In genomic region chr4:2712261-2712842, GRCh38 we compare ENCODE assay signal across 9 cellular contexts. TPM values are rescaled to one million over a fixed set of nuclear protein-coding genes. Genes with fewer than 3 reads are reported as not detected.
DNase-seq lines count a peak whose midpoint lies in the region; ATAC-seq and TF ChIP-seq lines count a peak whose summit lies in the region.
"Had no signal": no experiment of that assay in that cellular context is flagged by ENCODE, and none has a peak within 500 bp of the region (broad histone marks: within the 10 kb centered on the region; RNA-seq: fewer than 3 reads in every experiment).

No MANE protein-coding gene starts in this region.

- no peaks in the 10 kb centered on the region for H3K9me3 ChIP-seq in T-helper 17 cell (ENCODE audit: control insufficient read depth, low read length, poor library complexity, severe bottlenecking)
- H3K9me3 ChIP-seq: ovary had no signal

- ATAC-seq in T-helper 17 cell (no peak), esophagus mucosa (no peak)

- H3K27me3 Mint-ChIP-seq in T-helper 17 cell, result no peaks in the 10 kb centered on the region
- H3K27me3 Mint-ChIP-seq in CD14-positive monocyte (ENCODE audit: low read depth in 3 of 3), result peaks cover 0 to 2% (median 0%) of the 10 kb centered on the region in 3 donors

- H3K4me3 Mint-ChIP-seq in T-helper 17 cell, result no peak overlapping the region
- no peak overlapping the region for H3K4me3 Mint-ChIP-seq in CD14-positive monocyte

- H3K4me1 Mint-ChIP-seq in T-helper 17 cell, result peaks cover 13% of the 10 kb centered on the region
- peaks cover 22% of the 10 kb centered on the region for H3K4me1 Mint-ChIP-seq in CD14-positive monocyte

- POLR2A ChIA-PET in AG04449 (lab: Yijun Ruan, JAX), result no interaction called here

- CTCF ChIA-PET in AG04449 (lab: Yijun Ruan, JAX), result no interaction called here

- H3K36me3 Mint-ChIP-seq in T-helper 17 cell (ENCODE audit: low read depth) (peaks cover 3% of the 10 kb centered on the region), CD14-positive monocyte (peaks cover 36 to 73% of the 10 kb centered on the region in 2 donors)

- H3K4me3 ChIP-seq in AG04449 (ENCODE audit: low read depth, low read length), result no peak overlapping the region
- H3K4me3 ChIP-seq: ovary had no signal

- peak overlapping the region; percentile 85 for H3K27ac Mint-ChIP-seq in T-helper 17 cell
- H3K27ac Mint-ChIP-seq in CD14-positive monocyte, result peak overlapping the region in 1 of 7 donors; percentile 46

- intact Hi-C loops in CD14-positive monocyte (cut with micrococcal nuclease), result no loop called here

- TF ChIP-seq CTCF in AG04449 (IDR thresholded peaks at IDR 0.05; ENCODE audit: insufficient read depth, low read length, missing control alignments), result peak; percentile 37
- peak; percentile 53 for TF ChIP-seq CTCF in GM12873 (IDR thresholded peaks at IDR 0.05; ENCODE audit: insufficient read depth, low read depth, low read length, missing control alignments)
- no peak for TF ChIP-seq CTCF in CD14-positive monocyte (IDR thresholded peaks at IDR 0.05)

- no peak for DNase-seq in AG04449 (ENCODE audit: low read depth, low spot score)
- DNase-seq in T-helper 17 cell, result no peak
- peak; percentile 14 for DNase-seq in iPS DF 4.7 (ENCODE audit: extremely low read depth, low spot score)
- DNase-seq in SHP77 (lab: John Stamatoyannopoulos, UW), result no peak
- no peak for DNase-seq in CD14-positive monocyte (ENCODE audit: low spot score)
- no peak for DNase-seq in activated CD4-positive, alpha-beta T cell treated with anti-CD3 and anti-CD28 coated beads, Interleukin-2, amount 50 U/mL, for 48 hours

- no peaks in the 10 kb centered on the region for H3K9me3 Mint-ChIP-seq in CD14-positive monocyte

RNA-seq across cellular contexts. Expression of gene TNIP2, which starts 43.8 kb away (rescaled TPM):
- 10 to 100 TPM; 66.0 to 72.5 TPM for total RNA-seq in T-helper 17 cell
- 10 to 100 TPM; 27.6 to 28.2 TPM for polyA plus RNA-seq in CD14-positive monocyte
- 25.1 TPM for total RNA-seq in esophagus mucosa
